2 cellular contexts compared by ENCODE assay signal in the genomic region with DNA sequence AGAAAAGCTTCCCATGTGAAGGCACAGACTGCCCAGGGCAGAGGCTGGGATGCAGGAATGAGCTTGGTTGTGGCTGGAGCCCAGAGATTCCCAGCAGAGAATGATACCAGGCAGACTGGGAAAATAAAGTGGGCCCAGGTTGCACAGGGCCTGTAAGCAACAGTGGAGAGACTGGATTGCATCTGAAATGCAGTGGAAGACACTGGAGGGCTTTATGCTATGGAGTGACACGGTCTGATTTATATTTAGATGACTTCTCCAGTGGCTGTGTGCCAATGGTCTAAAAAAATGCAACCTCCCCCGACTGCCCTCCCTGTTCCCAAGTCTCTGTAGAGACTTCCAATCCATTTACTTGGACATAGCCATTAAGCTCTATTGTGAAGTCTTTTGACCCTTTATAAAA.
TF ChIP-seq lines count a peak whose summit lies in the region.

No MANE protein-coding gene starts in this region.

TF ChIP-seq in HEK293, 187 proteins besides CTCF, POLR2A, EP300 and RAD21 (continued from another document):
- TF ChIP-seq, protein P1, sequence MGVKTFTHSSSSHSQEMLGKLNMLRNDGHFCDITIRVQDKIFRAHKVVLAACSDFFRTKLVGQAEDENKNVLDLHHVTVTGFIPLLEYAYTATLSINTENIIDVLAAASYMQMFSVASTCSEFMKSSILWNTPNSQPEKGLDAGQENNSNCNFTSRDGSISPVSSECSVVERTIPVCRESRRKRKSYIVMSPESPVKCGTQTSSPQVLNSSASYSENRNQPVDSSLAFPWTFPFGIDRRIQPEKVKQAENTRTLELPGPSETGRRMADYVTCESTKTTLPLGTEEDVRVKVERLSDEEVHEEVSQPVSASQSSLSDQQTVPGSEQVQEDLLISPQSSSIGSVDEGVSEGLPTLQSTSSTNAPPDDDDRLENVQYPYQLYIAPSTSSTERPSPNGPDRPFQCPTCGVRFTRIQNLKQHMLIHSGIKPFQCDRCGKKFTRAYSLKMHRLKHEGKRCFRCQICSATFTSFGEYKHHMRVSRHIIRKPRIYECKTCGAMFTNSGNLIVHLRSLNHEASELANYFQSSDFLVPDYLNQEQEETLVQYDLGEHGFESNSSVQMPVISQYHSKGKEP (tag by site-specific recombination; IDR thresholded peaks at IDR 0.05): 0 out of 2 replicates have a peak, but pooled peaks have one; percentile 49
- TF ChIP-seq, protein P2, sequence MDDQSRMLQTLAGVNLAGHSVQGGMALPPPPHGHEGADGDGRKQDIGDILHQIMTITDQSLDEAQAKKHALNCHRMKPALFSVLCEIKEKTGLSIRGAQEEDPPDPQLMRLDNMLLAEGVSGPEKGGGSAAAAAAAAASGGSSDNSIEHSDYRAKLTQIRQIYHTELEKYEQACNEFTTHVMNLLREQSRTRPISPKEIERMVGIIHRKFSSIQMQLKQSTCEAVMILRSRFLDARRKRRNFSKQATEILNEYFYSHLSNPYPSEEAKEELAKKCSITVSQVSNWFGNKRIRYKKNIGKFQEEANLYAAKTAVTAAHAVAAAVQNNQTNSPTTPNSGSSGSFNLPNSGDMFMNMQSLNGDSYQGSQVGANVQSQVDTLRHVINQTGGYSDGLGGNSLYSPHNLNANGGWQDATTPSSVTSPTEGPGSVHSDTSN (CRISPR knock-in tag; IDR thresholded peaks at IDR 0.05): no peak
TF ChIP-seq in HEK293: peak in this region for 1.

TF ChIP-seq in WTC11, 78 proteins besides CTCF, POLR2A, EP300 and RAD21 (continued from another document):
- TF ChIP-seq, protein P3, sequence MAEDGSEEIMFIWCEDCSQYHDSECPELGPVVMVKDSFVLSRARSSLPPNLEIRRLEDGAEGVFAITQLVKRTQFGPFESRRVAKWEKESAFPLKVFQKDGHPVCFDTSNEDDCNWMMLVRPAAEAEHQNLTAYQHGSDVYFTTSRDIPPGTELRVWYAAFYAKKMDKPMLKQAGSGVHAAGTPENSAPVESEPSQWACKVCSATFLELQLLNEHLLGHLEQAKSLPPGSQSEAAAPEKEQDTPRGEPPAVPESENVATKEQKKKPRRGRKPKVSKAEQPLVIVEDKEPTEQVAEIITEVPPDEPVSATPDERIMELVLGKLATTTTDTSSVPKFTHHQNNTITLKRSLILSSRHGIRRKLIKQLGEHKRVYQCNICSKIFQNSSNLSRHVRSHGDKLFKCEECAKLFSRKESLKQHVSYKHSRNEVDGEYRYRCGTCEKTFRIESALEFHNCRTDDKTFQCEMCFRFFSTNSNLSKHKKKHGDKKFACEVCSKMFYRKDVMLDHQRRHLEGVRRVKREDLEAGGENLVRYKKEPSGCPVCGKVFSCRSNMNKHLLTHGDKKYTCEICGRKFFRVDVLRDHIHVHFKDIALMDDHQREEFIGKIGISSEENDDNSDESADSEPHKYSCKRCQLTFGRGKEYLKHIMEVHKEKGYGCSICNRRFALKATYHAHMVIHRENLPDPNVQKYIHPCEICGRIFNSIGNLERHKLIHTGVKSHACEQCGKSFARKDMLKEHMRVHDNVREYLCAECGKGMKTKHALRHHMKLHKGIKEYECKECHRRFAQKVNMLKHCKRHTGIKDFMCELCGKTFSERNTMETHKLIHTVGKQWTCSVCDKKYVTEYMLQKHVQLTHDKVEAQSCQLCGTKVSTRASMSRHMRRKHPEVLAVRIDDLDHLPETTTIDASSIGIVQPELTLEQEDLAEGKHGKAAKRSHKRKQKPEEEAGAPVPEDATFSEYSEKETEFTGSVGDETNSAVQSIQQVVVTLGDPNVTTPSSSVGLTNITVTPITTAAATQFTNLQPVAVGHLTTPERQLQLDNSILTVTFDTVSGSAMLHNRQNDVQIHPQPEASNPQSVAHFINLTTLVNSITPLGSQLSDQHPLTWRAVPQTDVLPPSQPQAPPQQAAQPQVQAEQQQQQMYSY (CRISPR knock-in tag; IDR thresholded peaks at IDR 0.05): no peak
- TF ChIP-seq GABPB1 (CRISPR knock-in tag; IDR thresholded peaks at IDR 0.05) (no peak), ZNF263 (CRISPR knock-in tag; IDR thresholded peaks at IDR 0.05; ENCODE audit: low read depth) (no peak), SMAD3 (CRISPR knock-in tag; IDR thresholded peaks at IDR 0.05; ENCODE audit: borderline replicate concordance) (no peak)
- TF ChIP-seq, protein P4, sequence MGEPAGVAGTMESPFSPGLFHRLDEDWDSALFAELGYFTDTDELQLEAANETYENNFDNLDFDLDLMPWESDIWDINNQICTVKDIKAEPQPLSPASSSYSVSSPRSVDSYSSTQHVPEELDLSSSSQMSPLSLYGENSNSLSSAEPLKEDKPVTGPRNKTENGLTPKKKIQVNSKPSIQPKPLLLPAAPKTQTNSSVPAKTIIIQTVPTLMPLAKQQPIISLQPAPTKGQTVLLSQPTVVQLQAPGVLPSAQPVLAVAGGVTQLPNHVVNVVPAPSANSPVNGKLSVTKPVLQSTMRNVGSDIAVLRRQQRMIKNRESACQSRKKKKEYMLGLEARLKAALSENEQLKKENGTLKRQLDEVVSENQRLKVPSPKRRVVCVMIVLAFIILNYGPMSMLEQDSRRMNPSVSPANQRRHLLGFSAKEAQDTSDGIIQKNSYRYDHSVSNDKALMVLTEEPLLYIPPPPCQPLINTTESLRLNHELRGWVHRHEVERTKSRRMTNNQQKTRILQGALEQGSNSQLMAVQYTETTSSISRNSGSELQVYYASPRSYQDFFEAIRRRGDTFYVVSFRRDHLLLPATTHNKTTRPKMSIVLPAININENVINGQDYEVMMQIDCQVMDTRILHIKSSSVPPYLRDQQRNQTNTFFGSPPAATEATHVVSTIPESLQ (CRISPR knock-in tag; IDR thresholded peaks at IDR 0.05): no peak
